ENCODE assay signal across 26 cellular contexts in the genomic region with DNA sequence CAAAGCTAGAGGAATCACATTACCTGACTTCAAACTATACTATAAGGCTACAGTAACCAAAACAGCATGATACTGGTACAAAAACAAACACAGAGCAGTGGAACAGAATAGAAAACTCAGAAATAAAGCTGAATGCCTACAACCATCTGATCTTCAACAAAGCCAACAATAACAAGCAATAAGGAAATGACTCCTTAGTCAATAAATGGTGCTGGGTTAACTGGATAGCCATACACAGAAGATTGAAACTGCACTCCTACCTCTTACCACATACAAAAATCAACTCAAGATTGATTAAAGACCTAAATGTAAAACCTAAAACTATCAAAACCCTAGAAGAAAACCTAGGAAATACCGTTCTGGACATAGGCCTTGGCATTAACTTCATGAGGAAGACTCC.
"Had no signal": no experiment of that assay in that cellular context is flagged by ENCODE, and none has a peak within 500 bp of the region (broad histone marks: within the 10 kb centered on the region; RNA-seq: fewer than 3 reads in every experiment).

No MANE protein-coding gene starts in this region.

- H3K9me3 ChIP-seq: stomach, suprapubic skin, testis, thoracic aorta, thyroid gland, tibial artery, transverse colon, upper lobe of left lung, uterus, vagina had no signal

- DNase-seq: stimulated activated CD4-positive, alpha-beta T cell treated with anti-CD3 and anti-CD28 coated beads, Interleukin-2, amount 100 ng/mL, for 48 hours; stimulated activated CD4-positive, alpha-beta T cell treated with anti-CD3 and anti-CD28 coated beads, Interleukin-4, amount 100 ng/mL, for 1 hour; stimulated activated CD4-positive, alpha-beta T cell treated with anti-CD3 and anti-CD28 coated beads, Interleukin-4, amount 100 ng/mL, for 24 hours; stimulated activated CD4-positive, alpha-beta T cell treated with anti-CD3 and anti-CD28 coated beads, Interleukin-4, amount 100 ng/mL, for 4 hours; stimulated activated CD8-positive, alpha-beta memory T cell treated with anti-CD3 and anti-CD28 coated beads, Interleukin-4, amount 100 ng/mL, for 48 hours; stimulated activated naive B cell treated with anti-CD40 and anti-IgM and Interleukin-4, amounts not matched to agents 10 μg/mL and 1 μg/mL and 100 μg/mL, for 72 hours; stimulated activated naive CD4-positive, alpha-beta T cell; stimulated activated naive CD4-positive, alpha-beta T cell treated with Interleukin-2 at 50 U/mL for 16 hours; stimulated activated naive CD8-positive, alpha-beta T cell treated with anti-CD3 and anti-CD28 coated beads, Interleukin-15, amount 100 ng/mL, for 72 hours; stimulated activated naive CD8-positive, alpha-beta T cell treated with anti-CD3 and anti-CD28 coated beads, Interleukin-15, Interleukin-2, amounts not matched to agents 100 U/mL and 50 U/mL, for 24 hours; stomach; substantia nigra; testis; thyroid gland; tibial artery; transverse colon; trophoblast cell; upper lobe of left lung; upper lobe of right lung; uterus had no signal

- H3K4me1 ChIP-seq: stomach, suprapubic skin, testis, thyroid gland, tibial artery, tibial nerve, transverse colon, upper lobe of left lung, upper lobe of right lung, uterus, vagina had no signal

- ATAC-seq: stimulated activated effector memory CD8-positive, alpha-beta T cell treated with anti-CD3 and anti-CD28 coated beads, Interleukin-12 subunit alpha, Interleukin-12 subunit beta, amount 100 ng/mL, for 72 hours; stimulated activated memory B cell treated with anti-CD40 and anti-IgM and Interleukin-4, amounts not matched to agents 10 μg/mL and 1 μg/mL and 100 μg/mL, for 72 hours; stimulated activated naive B cell treated with anti-CD40 and anti-IgM and Interleukin-4, amounts not matched to agents 10 μg/mL and 1 μg/mL and 100 μg/mL, for 72 hours; stimulated activated naive CD8-positive, alpha-beta T cell treated with anti-CD3 and anti-CD28 coated beads, Interleukin-15, amount 100 ng/mL, for 72 hours; stimulated activated naive CD8-positive, alpha-beta T cell treated with anti-CD3 and anti-CD28 coated beads, Interleukin-15, Interleukin-2, amounts not matched to agents 100 U/mL and 50 U/mL, for 24 hours; upper lobe of right lung had no signal

- H3K4me3 ChIP-seq: stomach, suprapubic skin, testis, thoracic aorta, thyroid gland, tibial artery, tibial nerve, transverse colon, upper lobe of left lung, upper lobe of right lung, uterus, vagina had no signal

- H3K27ac ChIP-seq: stomach, suprapubic skin, testis, thoracic aorta, thyroid gland, tibial artery, tibial nerve, transverse colon, upper lobe of left lung, upper lobe of right lung, uterus, vagina had no signal

- H3K36me3 ChIP-seq: stomach, suprapubic skin, thoracic aorta, thyroid gland, tibial artery, tibial nerve, transverse colon, upper lobe of left lung, upper lobe of right lung, uterus, vagina had no signal

- H3K27me3 ChIP-seq: stomach, suprapubic skin, testis, thyroid gland, tibial artery, tibial nerve, transverse colon, upper lobe of left lung, upper lobe of right lung, uterus, vagina had no signal
